In the genomic region with DNA sequence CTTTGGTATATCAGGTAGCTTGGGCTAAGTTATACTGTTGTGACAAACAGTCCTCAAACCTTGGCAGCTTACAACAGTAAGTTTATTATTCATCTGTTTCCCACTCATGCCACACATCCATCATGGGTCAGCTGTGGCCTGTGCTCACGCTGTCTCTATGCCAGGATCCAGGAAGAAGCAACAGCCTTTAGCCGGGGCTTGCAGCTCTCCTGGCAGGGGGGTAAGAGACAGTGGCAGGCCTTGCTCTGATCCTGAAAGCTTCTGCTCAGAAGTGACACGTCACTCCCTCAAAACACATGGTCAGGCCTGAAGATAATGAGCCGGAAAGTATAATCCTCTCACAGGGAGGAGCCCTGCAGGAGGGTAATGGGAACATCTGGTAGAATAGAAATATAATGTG, we compare ENCODE assay signal across 14 cellular contexts.
DNase-seq lines count a peak whose midpoint lies in the region; ATAC-seq, FAIRE-seq and TF ChIP-seq lines count a peak whose summit lies in the region.
"Had no signal": no experiment of that assay in that cellular context is flagged by ENCODE, and none has a peak within 500 bp of the region (broad histone marks: within the 10 kb centered on the region; RNA-seq: fewer than 3 reads in every experiment).

No MANE protein-coding gene starts in this region.

- CTCF ChIA-PET in SK-N-SH (lab: Yijun Ruan, JAX), result interaction anchor here (0.6 to 2.0 kb wide), 4 partner anchors 14 to 198 kb away, joined by 3 to 6 read pairs (median 3); no protein-coding TSS in a partner anchor

- H3K27ac ChIP-seq in SK-N-SH (ENCODE audit: low read depth in 2 of 2, low read length in 1 of 2) (no peak overlapping the region), small intestine (ENCODE audit: low read depth in 1 of 2, low read length in 1 of 2) (no peak overlapping the region)
- H3K27ac ChIP-seq: breast epithelium had no signal

- TF ChIP-seq EP300 in SK-N-SH (IDR thresholded peaks at IDR 0.05; ENCODE audit: borderline replicate concordance in 1 of 2, low read depth in 1 of 2, low read length in 1 of 2), result no peak

- WGBS in SK-N-SH (ENCODE audit: low lambda C conversion rate), result 83% methylated on average over 4 of the region's 4 CpGs
- WGBS in small intestine, 3 donors, result 82 to 89% (median 83%) methylated on average over 4 of the region's 4 CpGs

- POLR2A ChIA-PET in SK-N-SH (lab: Yijun Ruan, JAX), result no interaction called here

- no peak overlapping the region for H3K9ac ChIP-seq in SK-N-SH

- H3K79me2 ChIP-seq in SK-N-SH (ENCODE audit: insufficient read depth), result no peaks in the 10 kb centered on the region

- DNase-seq in SK-N-SH (peak; percentile 54), SK-MEL-5 (ENCODE audit: low read depth, low spot score) (peak; percentile 29), globus pallidus (ENCODE audit: low spot score) (peak; percentile 29), SK-N-DZ (ENCODE audit: low spot score) (no peak), small intestine (no peak)
- no peak for DNase-seq in stimulated activated naive B cell treated with anti-CD40 and anti-IgM and Interleukin-4, amounts not matched to agents 10 μg/mL and 1 μg/mL and 100 μg/mL, for 72 hours
- no peak for DNase-seq in stimulated activated CD4-positive, alpha-beta T cell treated with anti-CD3 and anti-CD28 coated beads, Interleukin-2, amount 100 ng/mL, for 24 hours
- DNase-seq: activated T-cell treated with anti-CD3 and anti-CD28 coated beads, Interleukin-2, amount 50 U/mL, for 24 hours; GOT3; NCI-H187 treated with DMSO at 0.1 percent for 48 hours; stimulated activated CD4-positive, alpha-beta T cell treated with anti-CD3 and anti-CD28 coated beads, Interleukin-4, amount 100 ng/mL, for 1 hour had no signal

- ATAC-seq in SK-N-SH treated with all-trans-retinoic acid at 6 μM for 48 hours, result no peak; the same call in 2 of the 3 replicates
- no peak for ATAC-seq in stimulated activated naive B cell treated with anti-CD40 and anti-IgM and Interleukin-4, amounts not matched to agents 10 μg/mL and 1 μg/mL and 100 μg/mL, for 72 hours (replicated peaks)

- H3F3A ChIP-seq in SK-N-SH (replicated peaks; ENCODE audit: insufficient read depth), result no peaks in the 10 kb centered on the region

- no peaks in the 10 kb centered on the region for H3K9me3 ChIP-seq in SK-N-SH
- H3K9me3 ChIP-seq in small intestine (ENCODE audit: control insufficient read depth, low read depth), result no peaks in the 10 kb centered on the region
- H3K9me3 ChIP-seq: breast epithelium had no signal

- H2AFZ ChIP-seq in SK-N-SH (ENCODE audit: low read depth), result no peak overlapping the region

- H3K4me3 ChIP-seq in SK-N-SH (ENCODE audit: low read depth in 2 of 2, low read length in 1 of 2), result no peak overlapping the region
- H3K4me3 ChIP-seq in small intestine (ENCODE audit: low read depth in 1 of 2, low read length in 2 of 2), result no peak overlapping the region
- H3K4me3 ChIP-seq: breast epithelium had no signal

- TF ChIP-seq CTCF in SK-N-SH (IDR thresholded peaks at IDR 0.05), result no peak

- H3K27ac Mint-ChIP-seq in stimulated activated naive B cell treated with anti-CD40 and anti-IgM and Interleukin-4, amounts not matched to agents 10 μg/mL and 1 μg/mL and 100 μg/mL, for 72 hours, result peak overlapping the region; percentile 14
- H3K27ac Mint-ChIP-seq: activated T-cell treated with anti-CD3 and anti-CD28 coated beads, Interleukin-2, amount 50 U/mL, for 24 hours had no signal

- FAIRE-seq in small intestine (lab: Jason Lieb, UNC), result no peak
- FAIRE-seq: G401.6 had no signal

- in situ Hi-C loops in SK-MEL-5 (cut with HindIII; ENCODE audit: low pct_unique_long_range_greater_than_20kb, low sequenced_read_pairs), result no loop called here

- no peaks in the 10 kb centered on the region for H4K20me1 ChIP-seq in SK-N-SH (ENCODE audit: insufficient read depth)

- H3K27me3 Mint-ChIP-seq in stimulated activated naive B cell treated with anti-CD40 and anti-IgM and Interleukin-4, amounts not matched to agents 10 μg/mL and 1 μg/mL and 100 μg/mL, for 72 hours, result no peaks in the 10 kb centered on the region
- H3K27me3 Mint-ChIP-seq: activated T-cell treated with anti-CD3 and anti-CD28 coated beads, Interleukin-2, amount 50 U/mL, for 24 hours had no signal

- H3K4me3 Mint-ChIP-seq in stimulated activated naive B cell treated with anti-CD40 and anti-IgM and Interleukin-4, amounts not matched to agents 10 μg/mL and 1 μg/mL and 100 μg/mL, for 72 hours, result no peak overlapping the region
- H3K4me3 Mint-ChIP-seq: activated T-cell treated with anti-CD3 and anti-CD28 coated beads, Interleukin-2, amount 50 U/mL, for 24 hours had no signal

- H3K9me3 Mint-ChIP-seq in stimulated activated naive B cell treated with anti-CD40 and anti-IgM and Interleukin-4, amounts not matched to agents 10 μg/mL and 1 μg/mL and 100 μg/mL, for 72 hours, result no peaks in the 10 kb centered on the region
- H3K9me3 Mint-ChIP-seq: activated T-cell treated with anti-CD3 and anti-CD28 coated beads, Interleukin-2, amount 50 U/mL, for 24 hours had no signal

- peaks cover 24 to 32% of the 10 kb centered on the region in 2 donors for H3K4me1 Mint-ChIP-seq in stimulated activated naive B cell treated with anti-CD40 and anti-IgM and Interleukin-4, amounts not matched to agents 10 μg/mL and 1 μg/mL and 100 μg/mL, for 72 hours

- H3K27me3 ChIP-seq in SK-N-SH (ENCODE audit: insufficient read depth) (no peaks in the 10 kb centered on the region), small intestine (ENCODE audit: control insufficient read depth in 2 of 2, insufficient read depth in 2 of 2, low read length in 2 of 2) (no peaks in the 10 kb centered on the region)
- H3K27me3 ChIP-seq: breast epithelium had no signal

- H3K4me1 ChIP-seq in SK-N-SH (ENCODE audit: control insufficient read depth in 1 of 2, insufficient read depth in 2 of 2, low read depth in 1 of 2, low read length in 1 of 2) (peaks cover 0 to 7% of the 10 kb centered on the region in 2 experiments; a peak in 2 of 4 replicates), small intestine (ENCODE audit: control insufficient read depth in 2 of 2, insufficient read depth in 1 of 2, low read depth in 1 of 2, low read length in 1 of 2) (no peaks in the 10 kb centered on the region)
- H3K4me1 ChIP-seq: breast epithelium had no signal

- no peaks in the 10 kb centered on the region for H3K36me3 ChIP-seq in SK-N-SH (replicated peaks in 1 of 2; ENCODE audit: control insufficient read depth in 1 of 2, insufficient read depth in 2 of 2, low read length in 1 of 2)
- H3K36me3 ChIP-seq in small intestine (ENCODE audit: control insufficient read depth in 2 of 2, insufficient read depth in 2 of 2, low read length in 2 of 2), result no peaks in the 10 kb centered on the region
- H3K36me3 ChIP-seq: breast epithelium had no signal

- no peaks in the 10 kb centered on the region for H3K9me2 ChIP-seq in SK-N-SH

- no peak for TF ChIP-seq RAD21 in SK-N-SH (IDR thresholded peaks at IDR 0.05; ENCODE audit: low read length)

- no peak overlapping the region for H3K4me2 ChIP-seq in SK-N-SH

- peaks cover 26 to 31% of the 10 kb centered on the region in 2 donors for H3K36me3 Mint-ChIP-seq in stimulated activated naive B cell treated with anti-CD40 and anti-IgM and Interleukin-4, amounts not matched to agents 10 μg/mL and 1 μg/mL and 100 μg/mL, for 72 hours

TF ChIP-seq in SK-N-SH, 30 proteins besides CTCF, POLR2A, EP300 and RAD21:
- TF ChIP-seq MXI1 (IDR thresholded peaks at IDR 0.05; ENCODE audit: low read depth, low read length) (0 out of 2 replicates have a peak, but pooled peaks have one; percentile 51), GATA2 (CRISPR knock-in tag; IDR thresholded peaks at IDR 0.05) (no peak)
TF ChIP-seq in SK-N-SH: peak in this region for 1.

TF ChIP-seq in SK-N-SH treated with all-trans-retinoic acid at 6 μM for 48 hours, 23 proteins besides CTCF, POLR2A, EP300 and RAD21:
- no peak for TF ChIP-seq GLIS3 (CRISPR knock-in tag; IDR thresholded peaks at IDR 0.05)
- TF ChIP-seq ZNF8 (CRISPR knock-in tag; IDR thresholded peaks at IDR 0.05), result no peak
- no peak for TF ChIP-seq ZC3H10 (CRISPR knock-in tag; IDR thresholded peaks at IDR 0.05)
- no peak for TF ChIP-seq ARNTL (CRISPR knock-in tag; IDR thresholded peaks at IDR 0.05; ENCODE audit: borderline replicate concordance, low read depth)
- no peak for TF ChIP-seq ZNF70 (CRISPR knock-in tag; IDR thresholded peaks at IDR 0.05)
- TF ChIP-seq, protein P1, sequence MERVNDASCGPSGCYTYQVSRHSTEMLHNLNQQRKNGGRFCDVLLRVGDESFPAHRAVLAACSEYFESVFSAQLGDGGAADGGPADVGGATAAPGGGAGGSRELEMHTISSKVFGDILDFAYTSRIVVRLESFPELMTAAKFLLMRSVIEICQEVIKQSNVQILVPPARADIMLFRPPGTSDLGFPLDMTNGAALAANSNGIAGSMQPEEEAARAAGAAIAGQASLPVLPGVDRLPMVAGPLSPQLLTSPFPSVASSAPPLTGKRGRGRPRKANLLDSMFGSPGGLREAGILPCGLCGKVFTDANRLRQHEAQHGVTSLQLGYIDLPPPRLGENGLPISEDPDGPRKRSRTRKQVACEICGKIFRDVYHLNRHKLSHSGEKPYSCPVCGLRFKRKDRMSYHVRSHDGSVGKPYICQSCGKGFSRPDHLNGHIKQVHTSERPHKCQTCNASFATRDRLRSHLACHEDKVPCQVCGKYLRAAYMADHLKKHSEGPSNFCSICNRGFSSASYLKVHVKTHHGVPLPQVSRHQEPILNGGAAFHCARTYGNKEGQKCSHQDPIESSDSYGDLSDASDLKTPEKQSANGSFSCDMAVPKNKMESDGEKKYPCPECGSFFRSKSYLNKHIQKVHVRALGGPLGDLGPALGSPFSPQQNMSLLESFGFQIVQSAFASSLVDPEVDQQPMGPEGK (CRISPR knock-in tag; IDR thresholded peaks at IDR 0.05; ENCODE audit: borderline replicate concordance), result no peak
TF ChIP-seq in SK-N-SH treated with all-trans-retinoic acid at 6 μM for 48 hours: peak in this region for 0.

Comparison
In these comparisons a context has a peak if more than half of its experiments do, and no peak if none do; other contexts are left out.
1. DNase-seq: peak in SK-N-SH (single experiment), SK-MEL-5 (single experiment) and globus pallidus (single experiment); none in stimulated activated naive B cell treated with anti-CD40 and anti-IgM and Interleukin-4, amounts not matched to agents 10 μg/mL and 1 μg/mL and 100 μg/mL, for 72 hours (single experiment), stimulated activated CD4-positive, alpha-beta T cell treated with anti-CD3 and anti-CD28 coated beads, Interleukin-2, amount 100 ng/mL, for 24 hours (0 of 2), SK-N-DZ (single experiment) and small intestine (single experiment).